Comparison of ENCODE assay signal across 9 cellular contexts in genomic region chr10:124992462-124993344, GRCh38. TPM values are rescaled to one million over a fixed set of nuclear protein-coding genes. Genes with fewer than 3 reads are reported as not detected.
A peak's percentile ranks its signal among the peaks of the same experiment; 100 is the strongest.
DNase-seq lines count a peak whose midpoint lies in the region; ATAC-seq, FAIRE-seq and TF ChIP-seq lines count a peak whose summit lies in the region.
"Had no signal": no experiment of that assay in that cellular context is flagged by ENCODE, and none has a peak within 500 bp of the region (broad histone marks: within the 10 kb centered on the region; RNA-seq: fewer than 3 reads in every experiment).

No MANE protein-coding gene starts in this region.

- H3K36me3 ChIP-seq in HAP-1 (replicated peaks) (peaks cover 85% of the 10 kb centered on the region), keratinocyte (ENCODE audit: control insufficient read depth in 2 of 2, extremely low read depth in 1 of 2, insufficient read depth in 2 of 2, low read length in 2 of 2) (peaks cover 54 to 55% of the 10 kb centered on the region in 2 experiments)

- intact Hi-C loops in MCF 10A (cut with micrococcal nuclease): loop anchor here (2.0 kb wide), 2 partner anchors 68 to 636 kb away; no protein-coding TSS in a partner anchor

- FAIRE-seq in keratinocyte (lab: Jason Lieb, UNC): no peak

- no peak overlapping the region for H3K27ac Mint-ChIP-seq in MCF 10A (ENCODE audit: low read depth, unreplicated experiment)
- H3K27ac Mint-ChIP-seq in stimulated activated effector memory CD8-positive, alpha-beta T cell treated with anti-CD3 and anti-CD28 coated beads, Interleukin-12 subunit alpha, Interleukin-12 subunit beta, amount 100 ng/mL, for 72 hours: no peak overlapping the region
- H3K27ac Mint-ChIP-seq: activated naive CD8-positive, alpha-beta T cell had no signal

- H3K9me3 Mint-ChIP-seq in MCF 10A (ENCODE audit: unreplicated experiment): no peaks in the 10 kb centered on the region
- no peaks in the 10 kb centered on the region for H3K9me3 Mint-ChIP-seq in stimulated activated effector memory CD8-positive, alpha-beta T cell treated with anti-CD3 and anti-CD28 coated beads, Interleukin-12 subunit alpha, Interleukin-12 subunit beta, amount 100 ng/mL, for 72 hours

- DNase-seq in NCI-H524 (lab: John Stamatoyannopoulos, UW) (peak; percentile 10 to 27), NCI-H524 treated with DMSO at 0.1 percent for 48 hours (lab: John Stamatoyannopoulos, UW) (no peak), HAP-1 (ENCODE audit: low spot score in 2 of 2) (peak; percentile 42 to 80), NCI-H460 (ENCODE audit: extremely low read depth, low read depth) (peak; percentile 67), MCF 10A (ENCODE audit: unreplicated experiment) (peak; percentile 68), keratinocyte (ENCODE audit: low read depth, low spot score) (no peak)
- peak in 1 of 2 donors; percentile 56 for DNase-seq in stimulated activated effector memory CD8-positive, alpha-beta T cell treated with anti-CD3 and anti-CD28 coated beads, Interleukin-12 subunit alpha, Interleukin-12 subunit beta, amount 100 ng/mL, for 72 hours (ENCODE audit: low spot score in 2 of 2)

- POLR2A ChIA-PET in MCF 10A (lab: Yijun Ruan, JAX): interaction anchor here (0.5 to 1.1 kb wide), 4 partner anchors 17 to 208 kb away, joined by 3 to 4 read pairs (median 4); no protein-coding TSS in a partner anchor

- H3K27ac ChIP-seq in keratinocyte (ENCODE audit: control insufficient read depth, insufficient read depth, low read length): no peak overlapping the region

- H3K4me3 Mint-ChIP-seq in MCF 10A (ENCODE audit: unreplicated experiment): no peak overlapping the region
- no peak overlapping the region for H3K4me3 Mint-ChIP-seq in stimulated activated effector memory CD8-positive, alpha-beta T cell treated with anti-CD3 and anti-CD28 coated beads, Interleukin-12 subunit alpha, Interleukin-12 subunit beta, amount 100 ng/mL, for 72 hours
- H3K4me3 Mint-ChIP-seq: activated naive CD8-positive, alpha-beta T cell had no signal

- peaks cover 94% of the 10 kb centered on the region for H3K36me3 Mint-ChIP-seq in MCF 10A (ENCODE audit: insufficient read depth, unreplicated experiment)
- H3K36me3 Mint-ChIP-seq in stimulated activated effector memory CD8-positive, alpha-beta T cell treated with anti-CD3 and anti-CD28 coated beads, Interleukin-12 subunit alpha, Interleukin-12 subunit beta, amount 100 ng/mL, for 72 hours: peaks cover 17% of the 10 kb centered on the region
- H3K36me3 Mint-ChIP-seq: activated naive CD8-positive, alpha-beta T cell had no signal

- in situ Hi-C loops in HAP-1 (cut with MboI; ENCODE audit: low sequenced_read_pairs): loop anchor here (25.0 kb wide), 1 partner anchor 455 kb away; no protein-coding TSS in a partner anchor

- no peaks in the 10 kb centered on the region for H3K9me3 ChIP-seq in HAP-1
- no peaks in the 10 kb centered on the region for H3K9me3 ChIP-seq in keratinocyte (ENCODE audit: control insufficient read depth, low read depth, low read length)

- H3K27me3 ChIP-seq in HAP-1 (ENCODE audit: low read depth) (no peaks in the 10 kb centered on the region), keratinocyte (ENCODE audit: control insufficient read depth, extremely low read depth, insufficient read depth, low read length) (no peaks in the 10 kb centered on the region)

- H4K20me1 ChIP-seq in keratinocyte (ENCODE audit: control insufficient read depth, extremely low read depth, insufficient read depth, low read length): no peaks in the 10 kb centered on the region

- TF ChIP-seq CTCF in MCF 10A (IDR thresholded peaks at IDR 0.05; ENCODE audit: unreplicated experiment) (peak; percentile 50), keratinocyte (optimal IDR thresholded peaks at IDR 0.05 in 1 of 3, IDR thresholded peaks at IDR 0.05 in 1 of 3, conservative IDR thresholded peaks at IDR 0.05 in 1 of 3; ENCODE audit: extremely low read depth in 1 of 3, insufficient read depth in 2 of 3, low read length in 3 of 3) (peak; percentile 46 to 53 (median 51))

- peak; percentile 43 for ATAC-seq in stimulated activated effector memory CD8-positive, alpha-beta T cell treated with anti-CD3 and anti-CD28 coated beads, Interleukin-12 subunit alpha, Interleukin-12 subunit beta, amount 100 ng/mL, for 72 hours
- no peak for ATAC-seq in GM19397 (IDR thresholded peaks at IDR 0.05; ENCODE audit: unreplicated experiment)

- CTCF ChIA-PET in MCF 10A (lab: Yijun Ruan, JAX): interaction anchor here (0.6 to 1.6 kb wide), 21 partner anchors 8 to 652 kb away, joined by 3 to 7 read pairs (median 3); no protein-coding TSS in a partner anchor

- no peak overlapping the region for H3K9ac ChIP-seq in keratinocyte (ENCODE audit: control insufficient read depth, extremely low read depth, insufficient read depth, low read length)

- H3K9me1 ChIP-seq in keratinocyte (ENCODE audit: control insufficient read depth, extremely low read depth, insufficient read depth, low read length): no peaks in the 10 kb centered on the region

- no peak overlapping the region for H3K4me2 ChIP-seq in keratinocyte (ENCODE audit: control insufficient read depth, extremely low read depth, insufficient read depth, low read depth, low read length)

- no peak overlapping the region for H2AFZ ChIP-seq in keratinocyte (ENCODE audit: control insufficient read depth, low read length)

- H3K4me3 ChIP-seq in HAP-1 (no peak overlapping the region), keratinocyte (ENCODE audit: control insufficient read depth in 2 of 3, extremely low read depth in 1 of 3, insufficient read depth in 2 of 3, low read depth in 1 of 3, low read length in 3 of 3) (no peak overlapping the region)

- dilution Hi-C loops in keratinocyte (cut with MboI; ENCODE audit: extremely low pct_ligation_motif_present, low sequenced_read_pairs): no loop called here

- no peaks in the 10 kb centered on the region for H3K79me2 ChIP-seq in keratinocyte (ENCODE audit: control insufficient read depth, insufficient read depth, low read length)

- no peaks in the 10 kb centered on the region for H3K4me1 Mint-ChIP-seq in MCF 10A (ENCODE audit: insufficient read depth, unreplicated experiment)
- H3K4me1 Mint-ChIP-seq in stimulated activated effector memory CD8-positive, alpha-beta T cell treated with anti-CD3 and anti-CD28 coated beads, Interleukin-12 subunit alpha, Interleukin-12 subunit beta, amount 100 ng/mL, for 72 hours: peaks cover 9% of the 10 kb centered on the region

- H3K4me1 ChIP-seq in HAP-1 (no peaks in the 10 kb centered on the region), keratinocyte (ENCODE audit: control insufficient read depth, extremely low read depth, insufficient read depth, low read length) (peaks cover 5% of the 10 kb centered on the region)

- H3K27me3 Mint-ChIP-seq in MCF 10A (ENCODE audit: insufficient read depth, unreplicated experiment): no peaks in the 10 kb centered on the region
- H3K27me3 Mint-ChIP-seq: activated naive CD8-positive, alpha-beta T cell had no signal

- no TSS peak for BruUV-seq in MCF 10A (replicated peaks; lab: Mats Ljungman, UMichigan)

RNA-seq across cellular contexts. Expression of gene ZRANB1, which starts 50.8 kb away (rescaled TPM):
- total RNA-seq in NCI-H460 (2014; rRNA removed; shearing (Covaris generic)): 27.6 and 30.5 TPM in 2 replicates
- 6.9 and 11.6 TPM in 2 replicates for polyA plus RNA-seq in NCI-H460 (2014; cell fraction: nucleus; rRNA removed)
- total RNA-seq in MCF 10A (2022): 17.8 and 23.2 TPM in 2 replicates
- polyA plus RNA-seq in keratinocyte: 6.9 to 9.3 TPM (median 7.4 TPM) in 3 replicates
- polyA plus RNA-seq in keratinocyte (2011; ENCODE audit: low read depth): 16.7 TPM
- polyA plus RNA-seq in keratinocyte (2011; cell fraction: cytosol; rRNA removed): 5.8 and 9.3 TPM in 2 replicates
- polyA plus RNA-seq in keratinocyte (2011; cell fraction: nucleus; rRNA removed): 8.4 and 10.4 TPM in 2 replicates
- 5.0 and 14.5 TPM in 2 replicates for polyA plus RNA-seq in keratinocyte (2012; ENCODE audit: low replicate concordance)
- 5.7 to 12.6 TPM (median 9.5 TPM) in 3 replicates for polyA minus RNA-seq in keratinocyte
- polyA minus RNA-seq in keratinocyte (2011; cell fraction: cytosol; rRNA and poly(A)+ RNA removed): 12.9 TPM
- polyA minus RNA-seq in keratinocyte (2011; cell fraction: nucleus; rRNA and poly(A)+ RNA removed): 7.1 and 13.2 TPM in 2 replicates

Comparison
In these comparisons a context has a peak if more than half of its experiments do, and no peak if none do; other contexts are left out.
1. DNase-seq: peak in NCI-H524 (2 of 2), HAP-1 (2 of 2), NCI-H460 (single experiment) and MCF 10A (single experiment); none in NCI-H524 treated with DMSO at 0.1 percent for 48 hours (single experiment) and keratinocyte (single experiment).